8 cellular contexts compared by ENCODE assay signal in genomic region chr3:156554515-156554841, GRCh38. TPM values are rescaled to one million over a fixed set of nuclear protein-coding genes. Genes with fewer than 3 reads are reported as not detected.
DNase-seq lines count a peak whose midpoint lies in the region; ATAC-seq and TF ChIP-seq lines count a peak whose summit lies in the region.

No MANE protein-coding gene starts in this region.

- H3K9me3 ChIP-seq in mammary epithelial cell (replicated peaks; ENCODE audit: insufficient read depth, low read length) = no peaks in the 10 kb centered on the region
- no peaks in the 10 kb centered on the region for H3K9me3 ChIP-seq in mucosa of rectum (ENCODE audit: control insufficient read depth in 2 of 2, low read length in 2 of 2)

- CTCF ChIA-PET in AG04449 (lab: Yijun Ruan, JAX) = interaction anchor here (0.8 to 7.1 kb wide), 8 partner anchors 10 to 528 kb away, joined by 3 to 52 read pairs (median 4); no protein-coding TSS in a partner anchor
- CTCF ChIA-PET in mammary epithelial cell (lab: Charles Lee; ENCODE audit: low non-redundant PET) = interaction anchor here (0.8 kb wide), 2 partner anchors 119 to 122 kb away, joined by 6 read pairs; no protein-coding TSS in a partner anchor

- H3K4me2 ChIP-seq in mammary epithelial cell (ENCODE audit: insufficient read depth, low read depth, low read length) = peak overlapping the region; percentile 94

- peak; percentile 8 for ATAC-seq in HG03066 (IDR thresholded peaks at IDR 0.05; ENCODE audit: low read depth, unreplicated experiment)

- intact Hi-C loops in mammary epithelial cell (cut with micrococcal nuclease) = loop anchor here (2.0 to 5.0 kb wide), 3 partner anchors 24 to 258 kb away; no protein-coding TSS in a partner anchor

- H3K27ac ChIP-seq in mammary epithelial cell (ENCODE audit: insufficient read depth, low read depth, low read length) = peak overlapping the region; percentile 87
- peak overlapping the region; percentile 80 to 93 for H3K27ac ChIP-seq in mucosa of rectum (ENCODE audit: low read depth in 2 of 2, low read length in 2 of 2)

- 2% methylated on average over 6 of the region's 11 CpGs for WGBS in mammary epithelial cell (ENCODE audit: low coverage, missing lambda C conversion rate)

- peak overlapping the region; percentile 71 for H3K4me3 ChIP-seq in AG04449 (ENCODE audit: low read depth, low read length)
- H3K4me3 ChIP-seq in mammary epithelial cell (replicated peaks in 1 of 3; ENCODE audit: insufficient read depth in 1 of 3, low read depth in 2 of 3, low read length in 3 of 3) = peak overlapping the region; percentile 97 to 99 (median 97)
- H3K4me3 ChIP-seq in mucosa of rectum (ENCODE audit: low read length in 2 of 2) = peak overlapping the region; percentile 96 to 99

- in situ Hi-C loops in mammary epithelial cell (cut with MboI; ENCODE audit: low sequenced_read_pairs in 2 of 2) (loop anchor here (5.0 to 10.0 kb wide), 3 partner anchors 120 to 580 kb away; partner anchors contain the start of gene TIPARP (in 1 of the 2)), GM13976 (cut with MboI; ENCODE audit: low sequenced_read_pairs, unreplicated experiment) (no loop called here)

- peak overlapping the region; percentile 95 for H2AFZ ChIP-seq in mammary epithelial cell (ENCODE audit: low read depth, low read length)

- dilution Hi-C loops in mammary epithelial cell (cut with HindIII; ENCODE audit: low sequenced_read_pairs) = no loop called here

- BruUV-seq in mammary epithelial cell (replicated peaks; lab: Mats Ljungman, UMichigan) = TSS peak; percentile 23

- H3K4me1 ChIP-seq in mammary epithelial cell (ENCODE audit: insufficient read depth, low read length) (peaks cover 40% of the 10 kb centered on the region), mucosa of rectum (ENCODE audit: control insufficient read depth in 2 of 2, insufficient read depth in 2 of 2, low read length in 2 of 2) (peaks cover 8 to 12% of the 10 kb centered on the region in 2 donors)

- no peaks in the 10 kb centered on the region for H4K20me1 ChIP-seq in mammary epithelial cell (ENCODE audit: insufficient read depth, low read length)

- no peak for TF ChIP-seq CTCF in AG04449 (IDR thresholded peaks at IDR 0.05; ENCODE audit: insufficient read depth, low read length, missing control alignments)
- no peak for TF ChIP-seq CTCF in mammary epithelial cell (conservative IDR thresholded peaks at IDR 0.05 in 1 of 2, IDR thresholded peaks at IDR 0.05 in 1 of 2; ENCODE audit: extremely low read depth in 1 of 2, insufficient read depth in 1 of 2, low read depth in 1 of 2, low read length in 2 of 2)
- TF ChIP-seq CTCF in GM13976 (IDR thresholded peaks at IDR 0.05; ENCODE audit: borderline replicate concordance, control extremely low read depth, extremely low read depth, insufficient read depth, missing control alignments) = no peak

- H3K9ac ChIP-seq in mammary epithelial cell (ENCODE audit: insufficient read depth, low read length) = peak overlapping the region; percentile 94
- peak overlapping the region; percentile 88 to 90 for H3K9ac ChIP-seq in mucosa of rectum (ENCODE audit: low read depth in 1 of 2, low read length in 2 of 2)

- DNase-seq in AG04449 (ENCODE audit: low read depth, low spot score) (no peak), mammary epithelial cell (no peak), GM13976 (ENCODE audit: low spot score) (no peak), DMS153 (lab: John Stamatoyannopoulos, UW) (no peak), activated gamma-delta T cell treated with Interleukin-2 at 50 U/mL for 16 hours (no peak), NCI-H2227 treated with DMSO at 0.1 percent for 48 hours (lab: John Stamatoyannopoulos, UW) (no peak)

- H3K79me2 ChIP-seq in mammary epithelial cell (ENCODE audit: insufficient read depth, low read length) = peaks cover 55% of the 10 kb centered on the region

- POLR2A ChIA-PET in AG04449 (lab: Yijun Ruan, JAX) = interaction anchor here (0.6 to 5.4 kb wide), 14 partner anchors 9 to 534 kb away, joined by 3 to 60 read pairs (median 6); partner anchors contain the start of gene TIPARP

- H3K27me3 ChIP-seq in mammary epithelial cell (ENCODE audit: insufficient read depth, low read length) (no peaks in the 10 kb centered on the region), mucosa of rectum (ENCODE audit: control insufficient read depth in 2 of 2, insufficient read depth in 2 of 2, low read length in 2 of 2) (no peaks in the 10 kb centered on the region)

- H3K36me3 ChIP-seq in mammary epithelial cell (ENCODE audit: insufficient read depth, low read length) (peaks cover 9% of the 10 kb centered on the region), mucosa of rectum (ENCODE audit: control insufficient read depth in 2 of 2, insufficient read depth in 2 of 2, low read length in 2 of 2) (peaks cover 10 to 21% of the 10 kb centered on the region in 2 donors)

RNA-seq across cellular contexts. Expression of gene SSR3, which starts 0.4 kb away (rescaled TPM):
- total RNA-seq in mammary epithelial cell = 100 to 1,000 TPM; 375 to 388 TPM
- polyA plus RNA-seq in mammary epithelial cell = 339 TPM
- 575 TPM for polyA minus RNA-seq in mammary epithelial cell
